ENCODE assay signal across 1 cellular context in the genomic region with DNA sequence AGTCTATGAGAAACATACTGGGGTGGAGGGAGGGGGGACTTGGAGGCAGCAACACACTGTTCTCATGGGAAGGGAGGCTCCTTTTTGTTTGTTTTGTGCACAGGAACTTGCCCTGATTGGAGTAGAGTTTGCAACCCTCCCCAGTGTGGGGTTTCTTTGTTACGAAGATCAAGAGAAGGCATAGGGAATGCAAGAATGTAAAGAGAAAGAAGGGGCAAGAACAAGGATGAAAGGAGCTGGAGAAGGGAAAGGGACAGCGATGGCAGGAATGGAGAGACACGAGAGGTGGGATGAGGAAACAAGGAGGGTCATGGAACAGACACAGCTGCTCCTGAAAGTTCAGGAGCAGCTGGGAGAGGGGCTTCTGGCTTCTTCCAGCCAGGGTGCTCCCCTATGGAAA.
TF ChIP-seq lines count a peak whose summit lies in the region.

No MANE protein-coding gene starts in this region.

TF ChIP-seq in IMR-90, 13 proteins besides CTCF, POLR2A, EP300 and RAD21:
- TF ChIP-seq MAZ (IDR thresholded peaks at IDR 0.05; ENCODE audit: borderline replicate concordance, low read depth, low read length) (no peak), RCOR1 (IDR thresholded peaks at IDR 0.05; ENCODE audit: insufficient replicate concordance, low read length) (no peak), MXI1 (IDR thresholded peaks at IDR 0.05; ENCODE audit: borderline replicate concordance, low read depth, low read length) (no peak), ELK1 (IDR thresholded peaks at IDR 0.05; ENCODE audit: borderline replicate concordance, low read depth, low read length) (no peak), USF2 (IDR thresholded peaks at IDR 0.05; ENCODE audit: low read depth, low read length) (no peak), FOS (IDR thresholded peaks at IDR 0.05; ENCODE audit: low read depth, low read length) (no peak), NFE2L2 (IDR thresholded peaks at IDR 0.05; ENCODE audit: low read depth, low read length) (no peak), CHD1 (IDR thresholded peaks at IDR 0.05; ENCODE audit: low read depth, low read length) (no peak), BHLHE40 (IDR thresholded peaks at IDR 0.05; ENCODE audit: low read depth, low read length) (no peak), RFX5 (IDR thresholded peaks at IDR 0.05; ENCODE audit: low read depth, low read length) (no peak), SMC3 (IDR thresholded peaks at IDR 0.05; ENCODE audit: low read depth, low read length) (no peak), CEBPB (IDR thresholded peaks at IDR 0.05; ENCODE audit: low read depth, low read length) (no peak), MAFK (IDR thresholded peaks at IDR 0.05; ENCODE audit: low read depth, low read length) (no peak)
